Comparison of ENCODE assay signal across 10 cellular contexts in the genomic region with DNA sequence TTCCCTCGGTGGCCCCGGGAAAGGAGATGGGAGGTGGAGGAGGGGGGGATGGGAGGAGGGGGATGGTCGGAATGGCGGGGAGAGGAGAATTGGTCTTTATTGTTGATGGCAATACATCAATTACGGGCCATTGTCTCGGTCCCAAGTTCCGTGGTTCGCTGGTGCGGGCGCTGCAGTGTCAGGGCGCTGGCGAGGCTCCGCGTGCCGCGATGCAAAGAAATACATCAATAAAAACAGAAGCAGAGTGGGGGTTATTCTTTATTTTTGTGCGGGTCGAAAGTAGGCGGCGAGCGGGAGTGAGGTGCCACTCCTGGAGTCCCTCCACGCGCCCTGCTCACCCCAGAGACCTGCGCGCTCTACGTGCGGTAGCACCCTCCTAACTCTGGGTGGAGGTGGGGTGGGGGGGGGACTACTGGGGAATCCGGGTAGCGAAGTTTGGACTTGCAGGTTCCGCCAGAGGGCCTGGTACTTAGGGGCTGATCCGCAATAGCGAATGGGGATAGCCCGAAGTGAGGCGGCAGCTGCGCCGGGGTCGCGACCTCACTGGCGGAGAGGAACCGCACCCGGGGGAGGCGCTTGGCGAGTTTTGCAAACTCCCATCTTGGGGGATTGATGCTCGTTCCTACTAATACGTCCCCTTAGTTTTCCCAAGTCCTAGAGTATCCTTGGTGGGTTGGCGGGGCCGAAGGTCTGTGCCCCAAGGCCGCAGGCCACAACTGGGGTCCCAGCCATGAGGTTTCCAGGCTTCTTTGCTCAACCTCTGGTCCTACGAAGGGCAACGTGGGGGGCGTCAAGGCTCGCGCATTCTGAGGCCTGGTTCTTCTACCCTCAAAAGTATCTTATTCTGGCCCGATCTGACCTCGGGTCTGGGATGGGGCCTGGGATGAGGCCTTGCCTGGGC. TPM values are rescaled to one million over a fixed set of nuclear protein-coding genes. Genes with fewer than 3 reads are reported as not detected.
DNase-seq lines count a peak whose midpoint lies in the region; ATAC-seq and TF ChIP-seq lines count a peak whose summit lies in the region.
"Had no signal": no experiment of that assay in that cellular context is flagged by ENCODE, and none has a peak within 500 bp of the region (broad histone marks: within the 10 kb centered on the region; RNA-seq: fewer than 3 reads in every experiment).

No MANE protein-coding gene starts in this region.

- no peak for DNase-seq in SJSA1 (ENCODE audit: low read depth in 1 of 2, low spot score in 2 of 2)
- no peak for DNase-seq in heart right ventricle
- DNase-seq in neuronal stem cell (ENCODE audit: low spot score), result no peak
- no peak for DNase-seq in PC-3
- DNase-seq in NCI-H2196 (lab: John Stamatoyannopoulos, UW; ENCODE audit: unreplicated experiment), result no peak
- no peak for DNase-seq in NCI-H2171 (lab: John Stamatoyannopoulos, UW)
- DNase-seq: NCI-H69 had no signal

- no peak overlapping the region for H4K8ac ChIP-seq in neuronal stem cell (ENCODE audit: low read depth, low read length)

- H3F3A ChIP-seq in PC-3 (ENCODE audit: low read length, unreplicated experiment), result no peaks in the 10 kb centered on the region

- H3K9ac ChIP-seq in neuronal stem cell (ENCODE audit: low read depth, low read length, poor library complexity) (peak overlapping the region; percentile 63), PC-3 (ENCODE audit: low read length) (no peak overlapping the region)

- no peaks in the 10 kb centered on the region for H3K9me3 ChIP-seq in SJSA1 (replicated peaks)
- H3K9me3 ChIP-seq in heart right ventricle, result no peaks in the 10 kb centered on the region
- H3K9me3 ChIP-seq in neuronal stem cell (replicated peaks in 1 of 2; ENCODE audit: control insufficient read depth in 2 of 2, insufficient read depth in 1 of 2, low read depth in 1 of 2, low read length in 2 of 2), result peaks cover 0 to 9% of the 10 kb centered on the region in 2 donors
- no peaks in the 10 kb centered on the region for H3K9me3 ChIP-seq in PC-3 (ENCODE audit: low read length)

- peak overlapping the region; percentile 61 for H3K4ac ChIP-seq in neuronal stem cell (ENCODE audit: low read length)

- no peaks in the 10 kb centered on the region for H3K9me2 ChIP-seq in PC-3 (replicated peaks; ENCODE audit: low read length)

- peak overlapping the region; percentile 81 for H2AK5ac ChIP-seq in neuronal stem cell (ENCODE audit: low read depth, low read length)

- peak overlapping the region; percentile 64 for H2BK12ac ChIP-seq in neuronal stem cell (ENCODE audit: low read length)

- 16 to 18% methylated on average over 55 of the region's 55 CpGs for WGBS in heart right ventricle, 2 donors
- no CpG with 5 or more reads among the region's 55 CpGs for WGBS in neuronal stem cell (ENCODE audit: extremely low coverage in 2 of 2, insufficient read length in 2 of 2, insufficient replicate concordance in 1 of 2), 2 donors

- H3K79me2 ChIP-seq in ACC112 (ENCODE audit: control insufficient read depth, insufficient read depth, low read length, unreplicated experiment) (no peaks in the 10 kb centered on the region), PC-3 (ENCODE audit: low read length) (no peaks in the 10 kb centered on the region)

- H3K36me3 ChIP-seq in ACC112 (ENCODE audit: insufficient read depth, low read length) (no peaks in the 10 kb centered on the region), SJSA1 (peaks cover 14% of the 10 kb centered on the region), heart right ventricle (no peaks in the 10 kb centered on the region), neuronal stem cell (replicated peaks in 1 of 2; ENCODE audit: control insufficient read depth in 2 of 2, insufficient read depth in 2 of 2, low read length in 2 of 2) (no peaks in the 10 kb centered on the region), PC-3 (ENCODE audit: low read depth, low read length) (no peaks in the 10 kb centered on the region)

- peak overlapping the region; percentile 71 for H2BK15ac ChIP-seq in neuronal stem cell (ENCODE audit: low read length)

- H2AFZ ChIP-seq in ACC112 (ENCODE audit: low read length, unreplicated experiment) (no peak overlapping the region), neuronal stem cell (ENCODE audit: low read length) (peak overlapping the region; percentile 84), PC-3 (ENCODE audit: low read length) (no peak overlapping the region)

- H3K18ac ChIP-seq in neuronal stem cell (ENCODE audit: low read length), result peak overlapping the region; percentile 94

- CTCF ChIA-PET in PC-3 (lab: Charles Lee), result no interaction called here

- H3K79me1 ChIP-seq in neuronal stem cell (ENCODE audit: low read depth, low read length), result no peaks in the 10 kb centered on the region

- POLR2A ChIA-PET in PC-3 (lab: Charles Lee; ENCODE audit: unreplicated experiment), result no interaction called here

- H3K4me2 ChIP-seq in neuronal stem cell (ENCODE audit: insufficient read depth, low read length, poor library complexity, severe bottlenecking) (peak overlapping the region; percentile 87), PC-3 (ENCODE audit: low read length) (no peak overlapping the region)

- no peaks in the 10 kb centered on the region for H4K20me1 ChIP-seq in PC-3 (ENCODE audit: low read length)

- H3K4me3 ChIP-seq in ACC112 (ENCODE audit: low read depth, low read length) (peak overlapping the region; percentile 56), SJSA1 (peak overlapping the region; percentile 44), heart right ventricle (peak overlapping the region in 8 of 10 donors; percentile 10 to 41 (median 30)), neuronal stem cell (ENCODE audit: low read length in 2 of 2) (peak overlapping the region in 1 of 2 donors; percentile 57), PC-3 (ENCODE audit: low read length) (no peak overlapping the region)

- H3K27me3 ChIP-seq in ACC112 (ENCODE audit: insufficient read depth, low read length) (peaks cover 67% of the 10 kb centered on the region), SJSA1 (replicated peaks) (no peaks in the 10 kb centered on the region), heart right ventricle (peaks cover 25 to 100% (median 96%) of the 10 kb centered on the region in 7 donors), neuronal stem cell (ENCODE audit: control insufficient read depth in 3 of 3, insufficient read depth in 3 of 3, low read depth in 1 of 3, low read length in 3 of 3) (no peaks in the 10 kb centered on the region), PC-3 (ENCODE audit: low read length) (no peaks in the 10 kb centered on the region)

- no TSS peak for BruUV-seq in PC-3 (replicated peaks; lab: Mats Ljungman, UMichigan)

- no peak for TF ChIP-seq CTCF in heart right ventricle (IDR thresholded peaks at IDR 0.05)
- TF ChIP-seq CTCF in PC-3 (conservative IDR thresholded peaks at IDR 0.05; ENCODE audit: low read depth, low read length), result no peak

- H3K27ac ChIP-seq in ACC112 (ENCODE audit: low read depth, low read length), result no peak overlapping the region
- peak overlapping the region; percentile 81 for H3K27ac ChIP-seq in SJSA1
- H3K27ac ChIP-seq in heart right ventricle, result no peak overlapping the region
- H3K27ac ChIP-seq in neuronal stem cell (replicated peaks; ENCODE audit: low read length), result peak overlapping the region; percentile 77
- H3K27ac ChIP-seq in PC-3 (ENCODE audit: low read length), result no peak overlapping the region

- H2BK5ac ChIP-seq in neuronal stem cell (ENCODE audit: low read length), result peak overlapping the region; percentile 93

- ATAC-seq in heart right ventricle, result no peak
- ATAC-seq in PC-3, result no peak
- ATAC-seq in HG03565 (IDR thresholded peaks at IDR 0.05; ENCODE audit: unreplicated experiment), result no peak

- peak overlapping the region; percentile 46 for H3K23ac ChIP-seq in neuronal stem cell (ENCODE audit: low read depth, low read length, poor library complexity)

- intact Hi-C loops in heart right ventricle (cut with DNase I), result no loop called here
- intact Hi-C loops in PC-3 (cut with micrococcal nuclease), result no loop called here

- H2BK120ac ChIP-seq in neuronal stem cell (ENCODE audit: low read depth, low read length), result peak overlapping the region; percentile 98

- H3K4me1 ChIP-seq in ACC112 (ENCODE audit: control insufficient read depth, insufficient read depth, low read length, unreplicated experiment) (no peaks in the 10 kb centered on the region), SJSA1 (replicated peaks) (peaks cover 37% of the 10 kb centered on the region), heart right ventricle (peaks cover 0 to 52% (median 29%) of the 10 kb centered on the region in 9 donors), neuronal stem cell (ENCODE audit: control insufficient read depth in 2 of 2, insufficient read depth in 1 of 2, low read depth in 1 of 2, low read length in 2 of 2) (peaks cover 11 to 17% of the 10 kb centered on the region in 2 donors), PC-3 (ENCODE audit: insufficient read depth, low read length) (no peaks in the 10 kb centered on the region)

- peak overlapping the region; percentile 17 for H3K14ac ChIP-seq in neuronal stem cell (ENCODE audit: low read length)

- H4K91ac ChIP-seq in neuronal stem cell (ENCODE audit: low read depth, low read length, poor library complexity), result peak overlapping the region; percentile 42

RNA-seq across cellular contexts. Expression of a gene that starts 3.5 kb away (rescaled TPM):
- 7.1 and 13.3 TPM in 2 replicates for total RNA-seq in SJSA1 (2014; rRNA removed; shearing (Covaris generic))
- 1 to 10 TPM in 2 of 10 donors, under 1 TPM in 7, not detected in 1; 0.05 to 2.0 (median 0.56) TPM for total RNA-seq in heart right ventricle
- polyA plus RNA-seq in heart right ventricle, result under 1 TPM; 0.22 to 0.25 TPM
- 81.5 TPM for polyA plus RNA-seq in neuronal stem cell (2013, experiment 1 of 2)
- 85.5 TPM for polyA plus RNA-seq in neuronal stem cell (2013, experiment 2 of 2)
- not detected in 2 replicates for total RNA-seq in PC-3 (2014; rRNA removed)
- total RNA-seq: T-helper 2 cell treated with Interferon-gamma antibody and Interleukin-4, amounts not matched to agents 100 ng/mL and 5 ng/mL, for 36 hours had no signal

Comparison
In these comparisons a context has a peak if more than half of its experiments do, and no peak if none do; other contexts are left out.
1. H3K27ac ChIP-seq: peak in SJSA1 (single experiment) and neuronal stem cell (single experiment); none in ACC112 (single experiment), heart right ventricle (0 of 10) and PC-3 (single experiment).